Comparison of ENCODE assay signal across 19 cellular contexts in genomic region chr15:90617171-90617570, GRCh38.
DNase-seq lines count a peak whose midpoint lies in the region; ATAC-seq, FAIRE-seq and TF ChIP-seq lines count a peak whose summit lies in the region.
"Had no signal": no experiment of that assay in that cellular context is flagged by ENCODE, and none has a peak within 500 bp of the region (broad histone marks: within the 10 kb centered on the region; RNA-seq: fewer than 3 reads in every experiment).

No MANE protein-coding gene starts in this region.

- H3K27ac ChIP-seq in C4-2B (peak overlapping the region; percentile 18), GM12878 (ENCODE audit: control insufficient read depth, insufficient read depth) (no peak overlapping the region), psoas muscle (peak overlapping the region; percentile 20)
- H3K27ac ChIP-seq: suprapubic skin had no signal

- peaks cover 15% of the 10 kb centered on the region for H3K4me1 ChIP-seq in GM12878 (ENCODE audit: control insufficient read depth, insufficient read depth, low read length)
- peaks cover 4% of the 10 kb centered on the region for H3K4me1 ChIP-seq in psoas muscle
- H3K4me1 ChIP-seq: BE2C, suprapubic skin had no signal

- CTCF ChIA-PET in GM12878 (lab: Yijun Ruan, JAX) = interaction anchor here (1.3 kb wide), 1 partner anchor 31 kb away, joined by 3 read pairs; no protein-coding TSS in a partner anchor

- POLR2A ChIA-PET in GM12878 (lab: Charles Lee) = no interaction called here

- no peaks in the 10 kb centered on the region for H3K9me3 Mint-ChIP-seq in progenitor cell of endocrine pancreas (ENCODE audit: low read depth)
- H3K9me3 Mint-ChIP-seq: activated CD4-positive, alpha-beta T cell treated with anti-CD3 and anti-CD28 coated beads, Interleukin-2, amount 10 ng/mL, durations not matched to agents 7 days and 5 days; brain; nephron progenitor cell had no signal

- SMC1A ChIA-PET in GM12878 (lab: Charles Lee; ENCODE audit: uncharacterized antibody, unreplicated experiment) = no interaction called here

- BruUV-seq in GM12878 (replicated peaks; lab: Mats Ljungman, UMichigan) = no TSS peak

- no peak overlapping the region for H3K4me3 Mint-ChIP-seq in progenitor cell of endocrine pancreas (ENCODE audit: low read depth)
- H3K4me3 Mint-ChIP-seq: activated CD4-positive, alpha-beta T cell treated with anti-CD3 and anti-CD28 coated beads, Interleukin-2, amount 10 ng/mL, durations not matched to agents 7 days and 5 days; brain; nephron progenitor cell had no signal

- peaks cover 1 to 22% of the 10 kb centered on the region in 2 experiments; a peak in 3 of 4 replicates for H3K36me3 ChIP-seq in GM12878 (ENCODE audit: control insufficient read depth in 2 of 2, insufficient read depth in 2 of 2, low read length in 1 of 2)
- H3K36me3 ChIP-seq in psoas muscle (ENCODE audit: insufficient read depth in 1 of 2, low read depth in 1 of 2) = peaks cover 0 to 81% of the 10 kb centered on the region in 2 donors
- H3K36me3 ChIP-seq: BE2C had no signal

- H3K4me3 ChIP-seq in GM12878 (no peak overlapping the region), psoas muscle (no peak overlapping the region)
- H3K4me3 ChIP-seq: suprapubic skin had no signal

- intact Hi-C loops in GM12878 (cut with micrococcal nuclease; ENCODE audit: unreplicated experiment) = no loop called here
- intact Hi-C loops in psoas muscle (cut with DNase I) = no loop called here

- no peaks in the 10 kb centered on the region for H3K79me2 ChIP-seq in GM12878 (ENCODE audit: control insufficient read depth, insufficient read depth, low read length)

- ATAC-seq in GM12878 (no peak), psoas muscle (peak in 1 of 4 donors; percentile 28), GM21528 (IDR thresholded peaks at IDR 0.05; ENCODE audit: low FRiP score, unreplicated experiment) (no peak)

- no peak for TF ChIP-seq POLR2A in GM12878 (IDR thresholded peaks at IDR 0.05; ENCODE audit: low read depth, low read length)

- TF ChIP-seq EP300 in GM12878 (IDR thresholded peaks at IDR 0.05; ENCODE audit: borderline replicate concordance in 1 of 2, control insufficient read depth in 1 of 2, low read depth in 2 of 2, low read length in 2 of 2) = no peak

- no peaks in the 10 kb centered on the region for H3K27me3 ChIP-seq in GM12878 (replicated peaks in 1 of 2; ENCODE audit: control insufficient read depth in 2 of 2, insufficient read depth in 2 of 2, low read length in 1 of 2)
- no peaks in the 10 kb centered on the region for H3K27me3 ChIP-seq in psoas muscle (ENCODE audit: insufficient read depth in 3 of 3, low read length in 2 of 3)
- H3K27me3 ChIP-seq: BE2C, suprapubic skin had no signal

- H4K20me1 ChIP-seq in GM12878 (ENCODE audit: control insufficient read depth, insufficient read depth) = no peaks in the 10 kb centered on the region

- RAD21 ChIA-PET in GM12878 (lab: Charles Lee; ENCODE audit: unreplicated experiment) = no interaction called here

- no peak overlapping the region for H3K9ac ChIP-seq in GM12878 (ENCODE audit: control insufficient read depth, insufficient read depth, low read length)

- TF ChIP-seq CTCF in C4-2B (conservative IDR thresholded peaks at IDR 0.05) = no peak
- TF ChIP-seq CTCF in GM12878 (IDR thresholded peaks at IDR 0.05 in 2 of 3, conservative IDR thresholded peaks at IDR 0.05 in 1 of 3; ENCODE audit: control insufficient read depth in 2 of 3, extremely low read depth in 1 of 3, insufficient read depth in 1 of 3, low read depth in 3 of 3, low read length in 3 of 3) = no peak
- TF ChIP-seq CTCF in psoas muscle (IDR thresholded peaks at IDR 0.05) = no peak
- no peak for TF ChIP-seq CTCF in progenitor cell of endocrine pancreas (IDR thresholded peaks at IDR 0.05; ENCODE audit: unreplicated experiment)

- no peak overlapping the region for H3K4me2 ChIP-seq in GM12878 (ENCODE audit: control insufficient read depth, insufficient read depth)

- peaks cover 27% of the 10 kb centered on the region for H3K36me3 Mint-ChIP-seq in progenitor cell of endocrine pancreas (ENCODE audit: insufficient read depth)

- FAIRE-seq in GM12878 (lab: Jason Lieb, UNC) = no peak
- FAIRE-seq: GM18507 had no signal

- in situ Hi-C loops in GM12878 (cut with MboI) = no loop called here
- in situ Hi-C loops in ACHN (cut with HindIII; ENCODE audit: low pct_ligation_motif_present, low pct_unique_long_range_greater_than_20kb, low sequenced_read_pairs) = no loop called here

- WGBS in GM12878 (ENCODE audit: insufficient coverage, insufficient replicate concordance, low lambda C conversion rate, missing lambda C conversion rate) = 13% methylated on average over 5 of the region's 5 CpGs
- WGBS in psoas muscle, 3 donors = 71 to 88% (median 76%) methylated on average over 5 of the region's 5 CpGs

- H3K9me3 ChIP-seq in GM12878 (replicated peaks; ENCODE audit: control insufficient read depth, insufficient read depth, low read length) (no peaks in the 10 kb centered on the region), psoas muscle (no peaks in the 10 kb centered on the region)
- H3K9me3 ChIP-seq: BE2C, suprapubic skin had no signal

- no peak for TF ChIP-seq RAD21 in GM12878 (IDR thresholded peaks at IDR 0.05; ENCODE audit: insufficient read depth, low read depth, low read length)

- peaks cover 12% of the 10 kb centered on the region for H3K4me1 Mint-ChIP-seq in progenitor cell of endocrine pancreas (ENCODE audit: low read depth)

- DNase-seq in ELR (ENCODE audit: low read depth) = peak; percentile 13
- no peak for DNase-seq in GM12878 (ENCODE audit: low read depth, low spot score)
- DNase-seq in psoas muscle = no peak
- DNase-seq in ACHN = no peak
- no peak for DNase-seq in progenitor cell of endocrine pancreas (ENCODE audit: low spot score, unreplicated experiment)
- DNase-seq in NCI-H1417 treated with DMSO at 0.1 percent for 48 hours (lab: John Stamatoyannopoulos, UW) = no peak
- DNase-seq: activated CD4-positive, alpha-beta T cell treated with anti-CD3 and anti-CD28 coated beads, Interleukin-2, amount 10 ng/mL, durations not matched to agents 7 days and 5 days; activated gamma-delta T cell treated with Interleukin-2 at 50 U/mL for 16 hours; BE2C; mesenchymal stem cell; MM.1S; NCI-H510A; nephron progenitor cell; SHP77 treated with DMSO at 0.1 percent for 48 hours had no signal

- H3K27ac Mint-ChIP-seq in progenitor cell of endocrine pancreas = no peak overlapping the region

- no peak overlapping the region for H2AFZ ChIP-seq in GM12878 (ENCODE audit: control insufficient read depth, low read depth, low read length)

- H3K27me3 Mint-ChIP-seq in progenitor cell of endocrine pancreas = no peaks in the 10 kb centered on the region
- H3K27me3 Mint-ChIP-seq: activated CD4-positive, alpha-beta T cell treated with anti-CD3 and anti-CD28 coated beads, Interleukin-2, amount 10 ng/mL, durations not matched to agents 7 days and 5 days; brain had no signal

TF ChIP-seq in GM12878, 131 proteins besides CTCF, POLR2A, EP300 and RAD21 (continues in another document):
- no peak for TF ChIP-seq NBN (IDR thresholded peaks at IDR 0.05)
- TF ChIP-seq JUNB (IDR thresholded peaks at IDR 0.05) = peak; percentile 57
- no peak for TF ChIP-seq SRF (IDR thresholded peaks at IDR 0.05; ENCODE audit: low read depth in 2 of 2, low read length in 2 of 2)
- no peak for TF ChIP-seq ZBTB11 (CRISPR knock-in tag; IDR thresholded peaks at IDR 0.05)
- no peak for TF ChIP-seq PRDM15 (CRISPR knock-in tag; IDR thresholded peaks at IDR 0.05)
- no peak for TF ChIP-seq IKZF2 (IDR thresholded peaks at IDR 0.05)
